8 cellular contexts compared by ENCODE assay signal in genomic region chr16:11743308-11744074, GRCh38. TPM values are rescaled to one million over a fixed set of nuclear protein-coding genes. Genes with fewer than 3 reads are reported as not detected.
DNase-seq lines count a peak whose midpoint lies in the region; ATAC-seq and TF ChIP-seq lines count a peak whose summit lies in the region.

No MANE protein-coding gene starts in this region.

- peaks cover 24 to 40% (median 33%) of the 10 kb centered on the region in 11 experiments; a peak in 21 of 22 replicates for H4K20me1 ChIP-seq in BLaER1 treated with 17β-estradiol and CSF1 and Interleukin-3, amounts not matched to agents 10 nM and 100 nM
- no peaks in the 10 kb centered on the region for H4K20me1 ChIP-seq in H9 (ENCODE audit: control insufficient read depth, insufficient read depth, insufficient read length)

- no peak overlapping the region for H3K23ac ChIP-seq in H9 (ENCODE audit: insufficient read length, low read depth, low read length)

- H2AK5ac ChIP-seq in H9 (ENCODE audit: insufficient read length, low read length) = no peak overlapping the region

- H3K79me1 ChIP-seq in H9 (ENCODE audit: insufficient read depth, low read depth, low read length, poor library complexity, severe bottlenecking) = peaks cover 4% of the 10 kb centered on the region

- peak overlapping the region; percentile 83 to 85 for H3K4me3 Mint-ChIP-seq in H9

- 0 out of 2 replicates have a peak, but pooled peaks cover 4% of the 10 kb centered on the region for H3K79me2 ChIP-seq in H9 (ENCODE audit: insufficient read depth, low read length)

- no peak overlapping the region for H2BK120ac ChIP-seq in H9 (ENCODE audit: low read depth, low read length, poor library complexity, severe bottlenecking)

- peaks cover 1 to 17% (median 9%) of the 10 kb centered on the region in 11 experiments; a peak in 17 of 22 replicates for H3K36me3 ChIP-seq in BLaER1 treated with 17β-estradiol and CSF1 and Interleukin-3, amounts not matched to agents 10 nM and 100 nM
- H3K36me3 ChIP-seq in mesodermal cell (ENCODE audit: control insufficient read depth, insufficient read depth, low read length) (peaks cover 19% of the 10 kb centered on the region), thymus (ENCODE audit: control insufficient read depth, insufficient read depth) (peaks cover 12% of the 10 kb centered on the region)

- DNase-seq in H9 = no peak
- DNase-seq in SKM-1 treated with dmso at 0.1 percent for 144 hours (lab: John Stamatoyannopoulos, UW; ENCODE audit: unreplicated experiment) = peak; percentile 90
- peak; percentile 53 to 54 for DNase-seq in dermis microvascular lymphatic vessel endothelial cell (ENCODE audit: low read depth in 2 of 2)

- H3K4me1 ChIP-seq in BLaER1 treated with 17β-estradiol and CSF1 and Interleukin-3, amounts not matched to agents 10 nM and 100 nM = peaks cover 41 to 53% (median 45%) of the 10 kb centered on the region in 10 experiments
- H3K4me1 ChIP-seq in H9 (ENCODE audit: insufficient read depth, low read length) (no peaks in the 10 kb centered on the region), mesodermal cell (ENCODE audit: control insufficient read depth, insufficient read depth, low read length, poor library complexity, severe bottlenecking) (no peaks in the 10 kb centered on the region), thymus (ENCODE audit: control insufficient read depth, insufficient read depth, low read length) (peaks cover 17% of the 10 kb centered on the region)

- no peaks in the 10 kb centered on the region for H3K9me3 Mint-ChIP-seq in H9

- no peak for ATAC-seq in HG02938 (IDR thresholded peaks at IDR 0.05; ENCODE audit: unreplicated experiment)
- no peak for ATAC-seq in GM21360 (IDR thresholded peaks at IDR 0.05; ENCODE audit: unreplicated experiment)

- peak overlapping the region; percentile 84 to 98 (median 93) for H3K9ac ChIP-seq in BLaER1 treated with 17β-estradiol and CSF1 and Interleukin-3, amounts not matched to agents 10 nM and 100 nM
- H3K9ac ChIP-seq in H9 (ENCODE audit: extremely low read depth, insufficient read length, low read length) = no peak overlapping the region

- H3K4me3 ChIP-seq in BLaER1 treated with 17β-estradiol and CSF1 and Interleukin-3, amounts not matched to agents 10 nM and 100 nM = peak overlapping the region; percentile 85 to 98 (median 94)
- H3K4me3 ChIP-seq in mesodermal cell (ENCODE audit: extremely low read depth, insufficient read depth, low read length, poor library complexity, severe bottlenecking) (peak overlapping the region; percentile 76), thymus (ENCODE audit: low read length) (peak overlapping the region; percentile 73)

- no peak overlapping the region for H2BK12ac ChIP-seq in H9 (ENCODE audit: insufficient read length, low read depth, low read length)

- peak overlapping the region; percentile 85 to 97 (median 91) for H3K27ac ChIP-seq in BLaER1 treated with 17β-estradiol and CSF1 and Interleukin-3, amounts not matched to agents 10 nM and 100 nM
- H3K27ac ChIP-seq in H9 (ENCODE audit: insufficient read length, low read depth, low read length) (no peak overlapping the region), mesodermal cell (ENCODE audit: low read depth, low read length, severe bottlenecking) (peak overlapping the region; percentile 92), thymus (ENCODE audit: low read depth) (peak overlapping the region; percentile 96)

- no peak overlapping the region for H3K4ac ChIP-seq in H9 (ENCODE audit: low read depth, low read length)

- no peak overlapping the region for H4K5ac ChIP-seq in H9 (ENCODE audit: insufficient read length, low read depth, low read length)

- no peak overlapping the region for H3K18ac ChIP-seq in H9 (ENCODE audit: insufficient read length, low read depth, low read length)

- H3K27me3 Mint-ChIP-seq in H9 (ENCODE audit: low read depth) = no peaks in the 10 kb centered on the region

- no peaks in the 10 kb centered on the region for H3K27me3 ChIP-seq in BLaER1 treated with 17β-estradiol and CSF1 and Interleukin-3, amounts not matched to agents 10 nM and 100 nM
- no peaks in the 10 kb centered on the region for H3K27me3 ChIP-seq in H9 (ENCODE audit: insufficient read depth, low read length)
- no peaks in the 10 kb centered on the region for H3K27me3 ChIP-seq in thymus (ENCODE audit: control insufficient read depth, insufficient read depth)

- no peak overlapping the region for H4K91ac ChIP-seq in H9 (ENCODE audit: insufficient read length, low read depth, low read length)

- no peak overlapping the region for H2BK20ac ChIP-seq in H9 (ENCODE audit: low read depth, low read length, poor library complexity, severe bottlenecking)

- peaks cover 0 to 5% (median under 1%) of the 10 kb centered on the region in 3 experiments; a peak in 3 of 7 replicates for H3K36me3 Mint-ChIP-seq in H9 (ENCODE audit: insufficient read depth in 1 of 3, low read depth in 3 of 3)

- WGBS in H9 (ENCODE audit: extremely low coverage, insufficient read length, low lambda C conversion rate) = no CpG with 5 or more reads among the region's 21 CpGs
- 76 to 96% methylated on average over 4 to 12 of the region's 21 CpGs for WGBS in mesodermal cell (ENCODE audit: insufficient coverage in 2 of 2), 2 experiments
- WGBS in thymus = 57% methylated on average over 21 of the region's 21 CpGs

- H2AFZ ChIP-seq in H9 (ENCODE audit: low read length) = no peak overlapping the region

- H3K23me2 ChIP-seq in H9 (ENCODE audit: insufficient read length, low read depth, low read length, poor library complexity, severe bottlenecking) = peaks cover 6% of the 10 kb centered on the region

- H3K9me3 ChIP-seq in BLaER1 treated with 17β-estradiol and CSF1 and Interleukin-3, amounts not matched to agents 10 nM and 100 nM (replicated peaks in 1 of 11) = no peaks in the 10 kb centered on the region
- H3K9me3 ChIP-seq in H9 (ENCODE audit: control insufficient read depth, low read depth, low read length) = no peaks in the 10 kb centered on the region
- H3K9me3 ChIP-seq in mesodermal cell (ENCODE audit: control insufficient read depth, low read length) = no peaks in the 10 kb centered on the region
- no peaks in the 10 kb centered on the region for H3K9me3 ChIP-seq in thymus (ENCODE audit: control insufficient read depth)

- TF ChIP-seq CTCF in H9 (conservative IDR thresholded peaks at IDR 0.05) = no peak

- H3K27ac Mint-ChIP-seq in H9 = peak overlapping the region in 1 of 3 experiments; percentile 95; a peak in 2 of 7 replicates

- no peak overlapping the region for H3K56ac ChIP-seq in H9 (ENCODE audit: insufficient read length, low read depth, low read length)

- H2BK15ac ChIP-seq in H9 (ENCODE audit: low read depth, low read length) = no peak overlapping the region

- H3K14ac ChIP-seq in H9 (ENCODE audit: insufficient read depth, low read length) = no peak overlapping the region

- H4K8ac ChIP-seq in H9 (replicated peaks; ENCODE audit: insufficient read length, low read depth, low read length) = no peak overlapping the region

- H3K4me1 Mint-ChIP-seq in H9 = peaks cover 18 to 26% of the 10 kb centered on the region in 2 experiments

- H3K4me2 ChIP-seq in BLaER1 treated with 17β-estradiol and CSF1 and Interleukin-3, amounts not matched to agents 10 nM and 100 nM = peak overlapping the region; percentile 76 to 95 (median 86)
- peak overlapping the region; percentile 45 for H3K4me2 ChIP-seq in H9 (ENCODE audit: insufficient read depth, insufficient read length, low read length)

- no peak overlapping the region for H3T11ph ChIP-seq in H9 (ENCODE audit: low read length)

- no peak overlapping the region for H2BK5ac ChIP-seq in H9 (ENCODE audit: insufficient read length, low read length)

RNA-seq across cellular contexts. Expression of gene TXNDC11, which starts 0.8 kb away (rescaled TPM):
- total RNA-seq in H9 (2021) = 12.2 and 15.3 TPM in 2 replicates
- total RNA-seq in dermis microvascular lymphatic vessel endothelial cell = 17.6 and 30.7 TPM in 2 replicates
- polyA plus RNA-seq in mesodermal cell (2013, experiment 1 of 2) = 22.1 TPM
- polyA plus RNA-seq in mesodermal cell (2013, experiment 2 of 2) = 17.1 TPM
- polyA plus RNA-seq in thymus = 46.4 TPM

RNA-seq across cellular contexts. Expression of gene ZC3H7A, which starts 53.6 kb away (rescaled TPM):
- total RNA-seq in H9 (2021) = 43.1 and 43.5 TPM in 2 replicates
- 35.7 and 56.5 TPM in 2 replicates for total RNA-seq in dermis microvascular lymphatic vessel endothelial cell
- 50.9 TPM for polyA plus RNA-seq in mesodermal cell (2013, experiment 1 of 2)
- polyA plus RNA-seq in mesodermal cell (2013, experiment 2 of 2) = 52.2 TPM
- polyA plus RNA-seq in thymus = 69.4 TPM
